In the genomic region with DNA sequence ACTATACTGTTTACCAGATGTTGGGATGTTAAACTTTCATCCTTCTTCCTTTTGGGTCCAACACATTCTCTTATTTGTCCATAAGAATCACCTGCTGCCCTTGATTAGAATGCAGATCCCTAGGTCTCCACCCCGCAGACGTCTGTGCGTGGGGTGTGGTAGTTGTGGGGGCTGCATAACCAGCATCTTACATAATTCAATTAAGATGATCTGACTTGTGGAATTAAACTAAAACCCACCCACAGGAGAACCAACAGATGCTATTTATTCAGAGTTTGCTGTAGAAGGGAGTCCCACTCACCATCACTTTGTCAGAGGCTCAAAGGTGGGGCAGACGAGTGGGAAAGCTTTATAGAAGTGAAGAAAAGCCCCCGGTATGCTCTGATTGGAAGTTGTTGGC, we compare ENCODE assay signal across 1 cellular context.
TF ChIP-seq lines count a peak whose summit lies in the region.

No MANE protein-coding gene starts in this region.

TF ChIP-seq in GM23338, 12 proteins besides CTCF, POLR2A, EP300 and RAD21 (continued from another document):
- no peak for TF ChIP-seq ZNF462 (CRISPR knock-in tag; IDR thresholded peaks at IDR 0.05)
- TF ChIP-seq POLR2AphosphoS5 (IDR thresholded peaks at IDR 0.05; ENCODE audit: low read depth): no peak
- no peak for TF ChIP-seq ETS1 (IDR thresholded peaks at IDR 0.05)
